In genomic region chr5:137303509-137303908, GRCh38 we compare ENCODE assay signal across 17 cellular contexts.
DNase-seq lines count a peak whose midpoint lies in the region; ATAC-seq and TF ChIP-seq lines count a peak whose summit lies in the region.
"Had no signal": no experiment of that assay in that cellular context is flagged by ENCODE, and none has a peak within 500 bp of the region (broad histone marks: within the 10 kb centered on the region; RNA-seq: fewer than 3 reads in every experiment).

No MANE protein-coding gene starts in this region.

- H3K4me1 Mint-ChIP-seq in H9 (peaks cover 15 to 21% of the 10 kb centered on the region in 2 experiments), progenitor cell of endocrine pancreas (ENCODE audit: low read depth) (peaks cover 13% of the 10 kb centered on the region)
- no peaks in the 10 kb centered on the region for H3K4me1 Mint-ChIP-seq in activated naive CD4-positive, alpha-beta T cell treated with anti-CD3 and anti-CD28 coated beads, Interleukin-2, amount 10 ng/mL, durations not matched to agents 7 days and 5 days
- H3K4me1 Mint-ChIP-seq: CD8-positive, alpha-beta memory T cell had no signal

- peaks cover 3% of the 10 kb centered on the region; the same call in 1 of the 2 replicates for H3K27me3 Mint-ChIP-seq in H9 (ENCODE audit: low read depth)
- no peaks in the 10 kb centered on the region for H3K27me3 Mint-ChIP-seq in progenitor cell of endocrine pancreas
- H3K27me3 Mint-ChIP-seq in activated naive CD4-positive, alpha-beta T cell treated with anti-CD3 and anti-CD28 coated beads, Interleukin-2, amount 10 ng/mL, durations not matched to agents 7 days and 5 days, result no peaks in the 10 kb centered on the region

- H3K4me2 ChIP-seq in H9 (ENCODE audit: insufficient read depth, insufficient read length, low read length) (no peak overlapping the region), PC-3 (ENCODE audit: low read length) (0 out of 2 replicates have a peak overlapping the region, but pooled peaks have one; percentile 22)
- H3K4me2 ChIP-seq: A549; BLaER1 treated with 17β-estradiol and CSF1 and Interleukin-3, amounts not matched to agents 10 nM and 100 nM; KMS-11 had no signal

- H3K23ac ChIP-seq in H9 (ENCODE audit: insufficient read length, low read depth, low read length), result no peak overlapping the region

- no peak for ATAC-seq in PC-3
- ATAC-seq in upper lobe of right lung, result no peak
- ATAC-seq in GM21528 (IDR thresholded peaks at IDR 0.05; ENCODE audit: low FRiP score, unreplicated experiment), result no peak
- ATAC-seq: A549 had no signal

- H4K91ac ChIP-seq in H9 (ENCODE audit: insufficient read length, low read depth, low read length), result no peak overlapping the region

- peaks cover 2% of the 10 kb centered on the region; the same call in 1 of the 2 replicates for H3K27me3 ChIP-seq in H9 (ENCODE audit: insufficient read depth, low read length)
- H3K27me3 ChIP-seq in PC-3 (ENCODE audit: low read length), result no peaks in the 10 kb centered on the region
- H3K27me3 ChIP-seq in upper lobe of right lung, result no peaks in the 10 kb centered on the region
- H3K27me3 ChIP-seq: BLaER1 treated with 17β-estradiol and CSF1 and Interleukin-3, amounts not matched to agents 10 nM and 100 nM; SJCRH30 had no signal

- BruUV-seq in PC-3 (replicated peaks; lab: Mats Ljungman, UMichigan), result no TSS peak

- no peaks in the 10 kb centered on the region for H3K9me2 ChIP-seq in PC-3 (replicated peaks; ENCODE audit: low read length)

- no peak overlapping the region for H2AK5ac ChIP-seq in H9 (ENCODE audit: insufficient read length, low read length)

- no peak overlapping the region for H3T11ph ChIP-seq in H9 (ENCODE audit: low read length)

- no peak overlapping the region for H3K56ac ChIP-seq in H9 (ENCODE audit: insufficient read length, low read depth, low read length)

- H3K36me3 ChIP-seq in PC-3 (ENCODE audit: low read depth, low read length) (no peaks in the 10 kb centered on the region), upper lobe of right lung (no peaks in the 10 kb centered on the region)
- H3K36me3 ChIP-seq: BLaER1 treated with 17β-estradiol and CSF1 and Interleukin-3, amounts not matched to agents 10 nM and 100 nM; HAP-1; SJCRH30 had no signal

- no CpG with 5 or more reads among the region's 5 CpGs for WGBS in H9 (ENCODE audit: extremely low coverage, insufficient read length, low lambda C conversion rate)

- H3K9me3 Mint-ChIP-seq in H9 (no peaks in the 10 kb centered on the region), progenitor cell of endocrine pancreas (ENCODE audit: low read depth) (no peaks in the 10 kb centered on the region)
- no peaks in the 10 kb centered on the region for H3K9me3 Mint-ChIP-seq in activated naive CD4-positive, alpha-beta T cell treated with anti-CD3 and anti-CD28 coated beads, Interleukin-2, amount 10 ng/mL, durations not matched to agents 7 days and 5 days
- H3K9me3 Mint-ChIP-seq: CD8-positive, alpha-beta memory T cell had no signal

- no peak overlapping the region for H2BK20ac ChIP-seq in H9 (ENCODE audit: low read depth, low read length, poor library complexity, severe bottlenecking)

- H3F3A ChIP-seq in PC-3 (ENCODE audit: low read length, unreplicated experiment), result no peaks in the 10 kb centered on the region

- peak overlapping the region; percentile 56; the same call in 1 of the 2 replicates for H3K14ac ChIP-seq in H9 (ENCODE audit: insufficient read depth, low read length)

- no peak overlapping the region for H4K5ac ChIP-seq in H9 (ENCODE audit: insufficient read length, low read depth, low read length)

- H3K79me2 ChIP-seq in H9 (ENCODE audit: insufficient read depth, low read length) (no peaks in the 10 kb centered on the region), PC-3 (ENCODE audit: low read length) (no peaks in the 10 kb centered on the region)

- TF ChIP-seq CTCF in H9 (conservative IDR thresholded peaks at IDR 0.05), result no peak
- no peak for TF ChIP-seq CTCF in PC-3 (conservative IDR thresholded peaks at IDR 0.05; ENCODE audit: low read depth, low read length)
- TF ChIP-seq CTCF in progenitor cell of endocrine pancreas (IDR thresholded peaks at IDR 0.05; ENCODE audit: unreplicated experiment), result no peak
- TF ChIP-seq CTCF in upper lobe of right lung (IDR thresholded peaks at IDR 0.05), result no peak

- no peak overlapping the region for H3K4me3 Mint-ChIP-seq in H9
- no peak overlapping the region for H3K4me3 Mint-ChIP-seq in progenitor cell of endocrine pancreas (ENCODE audit: low read depth)
- no peak overlapping the region for H3K4me3 Mint-ChIP-seq in activated naive CD4-positive, alpha-beta T cell treated with anti-CD3 and anti-CD28 coated beads, Interleukin-2, amount 10 ng/mL, durations not matched to agents 7 days and 5 days
- H3K4me3 Mint-ChIP-seq: CD8-positive, alpha-beta memory T cell had no signal

- H3K4me3 ChIP-seq in PC-3 (ENCODE audit: low read length) (no peak overlapping the region), upper lobe of right lung (no peak overlapping the region)
- H3K4me3 ChIP-seq: A549; BLaER1 treated with 17β-estradiol and CSF1 and Interleukin-3, amounts not matched to agents 10 nM and 100 nM; HAP-1; SJCRH30 had no signal

- H3K27ac Mint-ChIP-seq in H9 (peak overlapping the region in 1 of 3 experiments; percentile 51; a peak in 1 of 7 replicates), progenitor cell of endocrine pancreas (peak overlapping the region; percentile 34)
- H3K27ac Mint-ChIP-seq in activated naive CD4-positive, alpha-beta T cell treated with anti-CD3 and anti-CD28 coated beads, Interleukin-2, amount 10 ng/mL, durations not matched to agents 7 days and 5 days, result no peak overlapping the region
- H3K27ac Mint-ChIP-seq: CD8-positive, alpha-beta memory T cell had no signal

- intact Hi-C loops in PC-3 (cut with micrococcal nuclease) (no loop called here), upper lobe of right lung (cut with DNase I) (no loop called here)

- H3K27ac ChIP-seq in H9 (ENCODE audit: insufficient read length, low read depth, low read length) (no peak overlapping the region), PC-3 (ENCODE audit: low read length) (no peak overlapping the region), upper lobe of right lung (no peak overlapping the region)
- H3K27ac ChIP-seq: A549; BLaER1 treated with 17β-estradiol and CSF1 and Interleukin-3, amounts not matched to agents 10 nM and 100 nM; KMS-11; SJCRH30 had no signal

- H3K9me3 ChIP-seq in H9 (ENCODE audit: control insufficient read depth, low read depth, low read length) (no peaks in the 10 kb centered on the region), PC-3 (ENCODE audit: low read length) (no peaks in the 10 kb centered on the region), upper lobe of right lung (no peaks in the 10 kb centered on the region)
- H3K9me3 ChIP-seq: A549; BLaER1 treated with 17β-estradiol and CSF1 and Interleukin-3, amounts not matched to agents 10 nM and 100 nM; HAP-1; SJCRH30 had no signal

- no peak overlapping the region for H3K9ac ChIP-seq in H9 (ENCODE audit: extremely low read depth, insufficient read length, low read length)
- no peak overlapping the region for H3K9ac ChIP-seq in PC-3 (ENCODE audit: low read length)
- H3K9ac ChIP-seq: BLaER1 treated with 17β-estradiol and CSF1 and Interleukin-3, amounts not matched to agents 10 nM and 100 nM; KMS-11 had no signal

- no peak overlapping the region for H4K8ac ChIP-seq in H9 (replicated peaks; ENCODE audit: insufficient read length, low read depth, low read length)

- H3K36me3 Mint-ChIP-seq in H9 (ENCODE audit: insufficient read depth in 1 of 3, low read depth in 3 of 3) (no peaks in the 10 kb centered on the region), progenitor cell of endocrine pancreas (ENCODE audit: insufficient read depth) (no peaks in the 10 kb centered on the region)
- no peaks in the 10 kb centered on the region for H3K36me3 Mint-ChIP-seq in activated naive CD4-positive, alpha-beta T cell treated with anti-CD3 and anti-CD28 coated beads, Interleukin-2, amount 10 ng/mL, durations not matched to agents 7 days and 5 days
- H3K36me3 Mint-ChIP-seq: CD8-positive, alpha-beta memory T cell had no signal

- H3K4ac ChIP-seq in H9 (ENCODE audit: low read depth, low read length), result no peak overlapping the region

- no peak overlapping the region for H2BK12ac ChIP-seq in H9 (ENCODE audit: insufficient read length, low read depth, low read length)

- CTCF ChIA-PET in PC-3 (lab: Charles Lee), result interaction anchor here (1.0 kb wide), 1 partner anchor 17 kb away, joined by 3 read pairs; no protein-coding TSS in a partner anchor
- CTCF ChIA-PET in activated naive CD4-positive, alpha-beta T cell treated with anti-CD3 and anti-CD28 coated beads, Interleukin-2, amount 10 ng/mL, durations not matched to agents 7 days and 5 days (lab: Charles Lee), result no interaction called here

- no peaks in the 10 kb centered on the region for H3K23me2 ChIP-seq in H9 (ENCODE audit: insufficient read length, low read depth, low read length, poor library complexity, severe bottlenecking)

- H3K4me1 ChIP-seq in H9 (ENCODE audit: insufficient read depth, low read length), result peaks cover 2% of the 10 kb centered on the region; the same call in 1 of the 2 replicates
- H3K4me1 ChIP-seq in PC-3 (ENCODE audit: insufficient read depth, low read length), result peaks cover 31% of the 10 kb centered on the region
- no peaks in the 10 kb centered on the region for H3K4me1 ChIP-seq in upper lobe of right lung
- H3K4me1 ChIP-seq: BLaER1 treated with 17β-estradiol and CSF1 and Interleukin-3, amounts not matched to agents 10 nM and 100 nM; HAP-1; SJCRH30 had no signal

- H2BK5ac ChIP-seq in H9 (ENCODE audit: insufficient read length, low read length), result no peak overlapping the region

- H4K20me1 ChIP-seq in H9 (ENCODE audit: control insufficient read depth, insufficient read depth, insufficient read length) (no peaks in the 10 kb centered on the region), PC-3 (ENCODE audit: low read length) (no peaks in the 10 kb centered on the region)
- H4K20me1 ChIP-seq: BLaER1 treated with 17β-estradiol and CSF1 and Interleukin-3, amounts not matched to agents 10 nM and 100 nM had no signal

- H3K79me1 ChIP-seq in H9 (ENCODE audit: insufficient read depth, low read depth, low read length, poor library complexity, severe bottlenecking), result no peaks in the 10 kb centered on the region

- peak overlapping the region; percentile 50 for H3K18ac ChIP-seq in H9 (ENCODE audit: insufficient read length, low read depth, low read length)

- no peak overlapping the region for H2BK15ac ChIP-seq in H9 (ENCODE audit: low read depth, low read length)

- POLR2A ChIA-PET in PC-3 (lab: Charles Lee; ENCODE audit: unreplicated experiment), result no interaction called here

- peak; percentile 8 for DNase-seq in NCI-H748 (lab: John Stamatoyannopoulos, UW; ENCODE audit: unreplicated experiment)
- DNase-seq in NCI-H748 treated with DMSO at 0.1 percent for 48 hours (lab: John Stamatoyannopoulos, UW), result no peak
- no peak for DNase-seq in H9
- no peak for DNase-seq in PC-3
- DNase-seq in progenitor cell of endocrine pancreas (ENCODE audit: low spot score, unreplicated experiment), result no peak
- no peak for DNase-seq in upper lobe of right lung
- no peak for DNase-seq in activated naive CD4-positive, alpha-beta T cell treated with anti-CD3 and anti-CD28 coated beads, Interleukin-2, amount 10 ng/mL, durations not matched to agents 7 days and 5 days
- DNase-seq: CD8-positive, alpha-beta memory T cell; NCI-H187 treated with DMSO at 0.1 percent for 48 hours; OCI-M1; RPMI8226; SJCRH30 had no signal

- H2AFZ ChIP-seq in H9 (ENCODE audit: low read length), result no peak overlapping the region
- H2AFZ ChIP-seq in PC-3 (ENCODE audit: low read length), result no peak overlapping the region

- no peak overlapping the region for H2BK120ac ChIP-seq in H9 (ENCODE audit: low read depth, low read length, poor library complexity, severe bottlenecking)
